Comparison of ENCODE assay signal across 25 cellular contexts in genomic region chr9:137382444-137382727, GRCh38. TPM values are rescaled to one million over a fixed set of nuclear protein-coding genes. Genes with fewer than 3 reads are reported as not detected.
"Had no signal": no experiment of that assay in that cellular context is flagged by ENCODE, and none has a peak within 500 bp of the region (broad histone marks: within the 10 kb centered on the region; RNA-seq: fewer than 3 reads in every experiment).

No MANE protein-coding gene starts in this region.

- H3K79me2 ChIP-seq: hepatocyte had no signal

- H3K4me1 Mint-ChIP-seq: activated CD4-positive, alpha-beta T cell treated with anti-CD3 and anti-CD28 coated beads, Interleukin-2, amount 10 ng/mL, durations not matched to agents 24 days and 14 days had no signal

- H3K36me3 ChIP-seq: prostate gland had no signal

- H3K27ac ChIP-seq: foreskin keratinocyte, hepatocyte, prostate gland, SK-N-MC, stomach had no signal

- H3K27me3 ChIP-seq: foreskin keratinocyte, hepatocyte, stomach had no signal

- H3K9me3 Mint-ChIP-seq: activated CD8-positive, alpha-beta T cell treated with anti-CD3 and anti-CD28 coated beads for 36 hours; activated naive CD8-positive, alpha-beta T cell treated with anti-CD3 and anti-CD28 coated beads for 36 hours; activated T-helper 1 cell treated with anti-CD3 and anti-CD28 coated beads, Interleukin-12 subunit alpha, Interleukin-12 subunit beta, Interleukin-2, Interleukin-4 antibody, amounts not matched to agents 30 ng/mL and 10 ng/mL and 1 ng/mL, durations not matched to agents 14 hours and 24 hours and 36 hours; central memory CD8-positive, alpha-beta T cell; immature natural killer cell; memory B cell; naive B cell; neural crest cell had no signal

- H3K4me3 ChIP-seq: hepatocyte, prostate gland, SK-N-MC, stomach had no signal

- H3K4me2 ChIP-seq: hepatocyte had no signal

- H3K27me3 Mint-ChIP-seq: activated CD4-positive, alpha-beta T cell treated with anti-CD3 and anti-CD28 coated beads, Interleukin-2, amount 10 ng/mL, durations not matched to agents 24 days and 14 days; activated CD8-positive, alpha-beta memory T cell treated with anti-CD3 and anti-CD28 coated beads, Interleukin-2, amount 10 ng/mL, durations not matched to agents 7 days and 5 days; activated CD8-positive, alpha-beta T cell treated with anti-CD3 and anti-CD28 coated beads for 36 hours; activated naive CD8-positive, alpha-beta T cell treated with anti-CD3 and anti-CD28 coated beads for 36 hours; central memory CD8-positive, alpha-beta T cell; memory B cell; naive B cell; T-helper 17 cell had no signal

- H3K36me3 Mint-ChIP-seq: activated CD8-positive, alpha-beta memory T cell treated with anti-CD3 and anti-CD28 coated beads, Interleukin-2, amount 10 ng/mL, durations not matched to agents 7 days and 5 days; activated naive CD8-positive, alpha-beta T cell treated with anti-CD3 and anti-CD28 coated beads for 36 hours; immature natural killer cell; naive B cell had no signal

- DNase-seq: activated CD4-positive, alpha-beta T cell treated with anti-CD3 and anti-CD28 coated beads, Interleukin-2, amount 10 ng/mL, durations not matched to agents 24 days and 14 days; activated CD8-positive, alpha-beta memory T cell treated with anti-CD3 and anti-CD28 coated beads, Interleukin-2, amount 10 ng/mL, durations not matched to agents 7 days and 5 days; activated CD8-positive, alpha-beta T cell treated with anti-CD3 and anti-CD28 coated beads for 36 hours; activated naive CD8-positive, alpha-beta T cell treated with anti-CD3 and anti-CD28 coated beads for 36 hours; effector memory CD4-positive, alpha-beta T cell; foreskin keratinocyte; immature natural killer cell; naive B cell; stimulated activated CD4-positive, alpha-beta T cell treated with anti-CD3 and anti-CD28 coated beads, Interleukin-12 subunit alpha, Interleukin-12 subunit beta, amount 100 ng/mL, for 4 hours; stimulated activated CD4-positive, alpha-beta T cell treated with anti-CD3 and anti-CD28 coated beads, Interleukin-4, amount 100 ng/mL, for 4 hours; stomach; SW 1271; T-helper 17 cell; trophoblast cell had no signal

- H3K4me1 ChIP-seq: foreskin keratinocyte, prostate gland, stomach had no signal

- ATAC-seq: activated CD8-positive, alpha-beta memory T cell treated with anti-CD3 and anti-CD28 coated beads, Interleukin-2, amount 10 ng/mL, durations not matched to agents 7 days and 5 days; activated CD8-positive, alpha-beta T cell treated with anti-CD3 and anti-CD28 coated beads for 36 hours; foreskin keratinocyte; T-helper 17 cell had no signal

- H3K27ac Mint-ChIP-seq: activated CD4-positive, alpha-beta T cell treated with anti-CD3 and anti-CD28 coated beads, Interleukin-2, amount 10 ng/mL, durations not matched to agents 24 days and 14 days; activated CD8-positive, alpha-beta memory T cell treated with anti-CD3 and anti-CD28 coated beads, Interleukin-2, amount 10 ng/mL, durations not matched to agents 7 days and 5 days; activated CD8-positive, alpha-beta T cell treated with anti-CD3 and anti-CD28 coated beads for 36 hours; activated naive CD8-positive, alpha-beta T cell treated with anti-CD3 and anti-CD28 coated beads for 36 hours; activated T-helper 1 cell treated with anti-CD3 and anti-CD28 coated beads, Interleukin-12 subunit alpha, Interleukin-12 subunit beta, Interleukin-2, Interleukin-4 antibody, amounts not matched to agents 30 ng/mL and 10 ng/mL and 1 ng/mL, durations not matched to agents 14 hours and 24 hours and 36 hours; immature natural killer cell; memory B cell; T-helper 17 cell had no signal

- H2AFZ ChIP-seq: hepatocyte had no signal

- H3K9me3 ChIP-seq: prostate gland, stomach had no signal

- H3K4me3 Mint-ChIP-seq: activated CD4-positive, alpha-beta T cell treated with anti-CD3 and anti-CD28 coated beads, Interleukin-2, amount 10 ng/mL, durations not matched to agents 24 days and 14 days; activated CD8-positive, alpha-beta memory T cell treated with anti-CD3 and anti-CD28 coated beads, Interleukin-2, amount 10 ng/mL, durations not matched to agents 7 days and 5 days; activated CD8-positive, alpha-beta T cell treated with anti-CD3 and anti-CD28 coated beads for 36 hours; activated naive CD8-positive, alpha-beta T cell treated with anti-CD3 and anti-CD28 coated beads for 36 hours; activated T-helper 1 cell treated with anti-CD3 and anti-CD28 coated beads, Interleukin-12 subunit alpha, Interleukin-12 subunit beta, Interleukin-2, Interleukin-4 antibody, amounts not matched to agents 30 ng/mL and 10 ng/mL and 1 ng/mL, durations not matched to agents 14 hours and 24 hours and 36 hours; central memory CD8-positive, alpha-beta T cell; immature natural killer cell; memory B cell; naive B cell; neural crest cell; T-helper 17 cell had no signal

RNA-seq across cellular contexts. Expression of gene ENTPD8, which starts 58.8 kb away (rescaled TPM):
- total RNA-seq: activated CD4-positive, alpha-beta T cell treated with anti-CD3 and anti-CD28 coated beads, Interleukin-2, amount 10 ng/mL, durations not matched to agents 24 days and 14 days; activated CD8-positive, alpha-beta memory T cell treated with anti-CD3 and anti-CD28 coated beads, Interleukin-2, amount 10 ng/mL, durations not matched to agents 7 days and 5 days; activated CD8-positive, alpha-beta T cell treated with anti-CD3 and anti-CD28 coated beads for 36 hours; activated naive CD8-positive, alpha-beta T cell treated with anti-CD3 and anti-CD28 coated beads for 36 hours; activated T-helper 1 cell treated with anti-CD3 and anti-CD28 coated beads, Interleukin-12 subunit alpha, Interleukin-12 subunit beta, Interleukin-2, Interleukin-4 antibody, amounts not matched to agents 30 ng/mL and 10 ng/mL and 1 ng/mL, durations not matched to agents 14 hours and 24 hours and 36 hours; foreskin keratinocyte; kidney epithelial cell; lower leg skin; skeletal muscle tissue; T-helper 17 cell; temporal lobe had no signal
